24 cellular contexts compared by ENCODE assay signal in genomic region chr5:148540636-148541035, GRCh38.
"Had no signal": no experiment of that assay in that cellular context is flagged by ENCODE, and none has a peak within 500 bp of the region (broad histone marks: within the 10 kb centered on the region; RNA-seq: fewer than 3 reads in every experiment).

No MANE protein-coding gene starts in this region.

- H3K4me3 ChIP-seq: colonic mucosa, hepatocyte, neural progenitor cell, ovary, psoas muscle, right lobe of liver, suprapubic skin, transverse colon had no signal

- H2AFZ ChIP-seq: hepatocyte, neural progenitor cell had no signal

- H3K4me1 ChIP-seq: colonic mucosa, foreskin keratinocyte, neural progenitor cell, psoas muscle, right lobe of liver, suprapubic skin, transverse colon had no signal

- H3K4me2 ChIP-seq: hepatocyte, neural progenitor cell had no signal

- H3K9ac ChIP-seq: neural progenitor cell had no signal

- H3K9me3 ChIP-seq: colonic mucosa, ovary, psoas muscle, right lobe of liver, suprapubic skin, transverse colon had no signal

- H3K27me3 ChIP-seq: colonic mucosa, hepatocyte, neural progenitor cell, ovary, right lobe of liver, suprapubic skin, transverse colon had no signal

- ATAC-seq: activated CD8-positive, alpha-beta T cell treated with anti-CD3 and anti-CD28 coated beads for 36 hours; foreskin keratinocyte; left colon; psoas muscle; right lobe of liver; stimulated activated naive CD8-positive, alpha-beta T cell treated with anti-CD3 and anti-CD28 coated beads, Interleukin-15, amount 100 ng/mL, for 72 hours had no signal

- H3K79me2 ChIP-seq: hepatocyte had no signal

- DNase-seq: activated B cell treated with CpG ODN at 0.5 μM for 24 hours; activated CD4-positive, alpha-beta T cell treated with anti-CD3 and anti-CD28 coated beads, Interleukin-2, amount 10 ng/mL, durations not matched to agents 24 days and 14 days; activated CD8-positive, alpha-beta T cell treated with anti-CD3 and anti-CD28 coated beads for 36 hours; activated naive CD4-positive, alpha-beta T cell; activated naive CD8-positive, alpha-beta T cell treated with anti-CD3 and anti-CD28 coated beads for 36 hours; activated T-cell treated with anti-CD3 and anti-CD28 coated beads, Interleukin-2, amount 50 U/mL, for 1 hour; amniotic stem cell; colonic mucosa; endodermal cell; left colon; naive B cell; ovary; psoas muscle; right lobe of liver; small intestine; stimulated activated CD4-positive, alpha-beta T cell treated with anti-CD3 and anti-CD28 coated beads, Interleukin-4, amount 100 ng/mL, for 1 hour; stimulated activated naive CD8-positive, alpha-beta T cell treated with anti-CD3 and anti-CD28 coated beads, Interleukin-15, amount 100 ng/mL, for 72 hours; T-helper 9 cell; transverse colon had no signal

- H3K27ac ChIP-seq: colonic mucosa, epithelial cell of prostate, foreskin keratinocyte, hepatocyte, neural progenitor cell, ovary, psoas muscle, right lobe of liver, suprapubic skin, transverse colon had no signal

- H3K36me3 ChIP-seq: colonic mucosa, neural progenitor cell, ovary, right lobe of liver, suprapubic skin, transverse colon had no signal

- FAIRE-seq: small intestine had no signal
